24 cellular contexts compared by ENCODE assay signal in genomic region chr9:22028394-22028793, GRCh38. TPM values are rescaled to one million over a fixed set of nuclear protein-coding genes. Genes with fewer than 3 reads are reported as not detected.
"Had no signal": no experiment of that assay in that cellular context is flagged by ENCODE, and none has a peak within 500 bp of the region (broad histone marks: within the 10 kb centered on the region; RNA-seq: fewer than 3 reads in every experiment).

No MANE protein-coding gene starts in this region.

- DNase-seq: MG63; NCI-H1092; NCI-H1105 treated with DMSO at 0.1 percent for 48 hours; NCI-H1417 treated with DMSO at 0.1 percent for 48 hours; NCI-H146; NCI-H1694 treated with DMSO at 0.1 percent for 48 hours; NCI-H1930; NCI-H2081; NCI-H2107; NCI-H2227 treated with DMSO at 0.1 percent for 48 hours; NCI-H524; NCI-H526 treated with DMSO at 0.1 percent for 48 hours; NCI-H774; NK-92 treated with Interleukin-12 subunit alpha and Interleukin-12 subunit beta, amount 100 ng/mL, for 24 hours; PC-3; SHP77 treated with DMSO at 0.1 percent for 48 hours; SJCRH30 had no signal

- H3K36me3 ChIP-seq: MG63 had no signal

- H3K4me3 ChIP-seq: K562, MG63, SJCRH30, SK-N-MC had no signal

- H3K4me3 Mint-ChIP-seq: IgD-negative memory B cell had no signal

- H3K9me3 ChIP-seq: MG63, SJCRH30 had no signal

- H3K4me1 ChIP-seq: SJCRH30 had no signal

- H3K27ac Mint-ChIP-seq: IgD-negative memory B cell had no signal

- H3K27me3 ChIP-seq: MG63, SJCRH30 had no signal

- H3K9me3 Mint-ChIP-seq: IgD-negative memory B cell had no signal

- ATAC-seq: K562, Panc1, PC-3, Right ventricle myocardium inferior had no signal

- H3K27ac ChIP-seq: RWPE1, SJCRH30, SK-N-MC had no signal

RNA-seq across cellular contexts. Expression of gene CDKN2B, which starts 19.3 kb away (rescaled TPM):
- total RNA-seq: K562, NCI-H460 had no signal

RNA-seq across cellular contexts. Expression of gene CDKN2B-AS1, which starts 33.8 kb away (rescaled TPM):
- total RNA-seq: K562, NCI-H460, Right ventricle myocardium inferior had no signal

RNA-seq across cellular contexts. Expression of gene CDKN2A, which starts 34.2 kb away (rescaled TPM):
- total RNA-seq: K562, NCI-H460 had no signal
